ENCODE assay signal across 15 cellular contexts in genomic region chr19:17508558-17508933, GRCh38. TPM values are rescaled to one million over a fixed set of nuclear protein-coding genes. Genes with fewer than 3 reads are reported as not detected.
A peak's percentile ranks its signal among the peaks of the same experiment; 100 is the strongest.
DNase-seq lines count a peak whose midpoint lies in the region; ATAC-seq and TF ChIP-seq lines count a peak whose summit lies in the region.
"Not testable (repeated sequence)": the region's sequence is repeated elsewhere in the genome, so short reads cannot be mapped to it uniquely, and the experiment has no call there.
"Had no signal": no experiment of that assay in that cellular context is flagged by ENCODE, and none has a peak within 500 bp of the region (broad histone marks: within the 10 kb centered on the region; RNA-seq: fewer than 3 reads in every experiment).

No MANE protein-coding gene starts in this region.

- intact Hi-C loops in activated CD8-positive, alpha-beta T cell treated with anti-CD3 and anti-CD28 coated beads for 36 hours (cut with micrococcal nuclease); adrenal gland (cut with DNase I); dorsolateral prefrontal cortex (cut with DNase I); right cardiac atrium (cut with DNase I): not testable (repeated sequence)

- H3K4me1 ChIP-seq in Loucy (ENCODE audit: insufficient read depth, low read length, poor library complexity, severe bottlenecking) = peaks cover 20% of the 10 kb centered on the region
- peaks cover 33% of the 10 kb centered on the region in 2 donors for H3K4me1 ChIP-seq in adrenal gland (replicated peaks in 1 of 2)
- not testable (repeated sequence) for H3K4me1 ChIP-seq in right cardiac atrium (ENCODE audit: control insufficient read depth, insufficient read depth, low read length)
- peaks cover 24% of the 10 kb centered on the region for H3K4me1 ChIP-seq in osteoblast (ENCODE audit: insufficient read depth, low read length)
- H3K4me1 ChIP-seq in subcutaneous abdominal adipose tissue (ENCODE audit: control insufficient read depth in 5 of 5, insufficient read depth in 5 of 5, low read length in 5 of 5) = peaks cover 0 to 64% (median 38%) of the 10 kb centered on the region in 5 donors

- not testable (repeated sequence) for H3K27me3 ChIP-seq in AG04450 (ENCODE audit: control insufficient read depth, insufficient read depth, low read length); Loucy (ENCODE audit: insufficient read depth, low read length, poor library complexity, severe bottlenecking); adrenal gland; dorsolateral prefrontal cortex; right cardiac atrium (ENCODE audit: control insufficient read depth, insufficient read depth); osteoblast (ENCODE audit: insufficient read depth, low read length); subcutaneous abdominal adipose tissue (ENCODE audit: control insufficient read depth in 5 of 5, insufficient read depth in 4 of 5, low read length in 5 of 5)

- peaks cover 25% of the 10 kb centered on the region for H3K36me3 Mint-ChIP-seq in activated CD8-positive, alpha-beta T cell treated with anti-CD3 and anti-CD28 coated beads for 36 hours (ENCODE audit: low read depth)

- H3K4me3 ChIP-seq in AG04450 (ENCODE audit: low read depth, low read length); Loucy (ENCODE audit: low read length, poor library complexity, severe bottlenecking); adrenal gland; right cardiac atrium (ENCODE audit: low read length); subcutaneous abdominal adipose tissue (ENCODE audit: low read depth in 1 of 5, low read length in 5 of 5): not testable (repeated sequence)
- H3K4me3 ChIP-seq in dorsolateral prefrontal cortex (peak overlapping the region in 4 of 59 donors; percentile 3 to 47 (median 28)), osteoblast (ENCODE audit: insufficient read depth, low read length) (peak overlapping the region; percentile 44)

- CTCF ChIA-PET in AG04450 (lab: Charles Lee) = interaction anchor here (1.2 to 3.9 kb wide), 2 partner anchors 12 to 441 kb away, joined by 3 to 16 read pairs; no protein-coding TSS in a partner anchor
- CTCF ChIA-PET in activated CD8-positive, alpha-beta T cell treated with anti-CD3 and anti-CD28 coated beads for 36 hours (lab: Charles Lee) = interaction anchor here (5.7 kb wide), 1 partner anchor 12 kb away, joined by 31 read pairs; no protein-coding TSS in a partner anchor

- H4K20me1 ChIP-seq in Loucy (ENCODE audit: insufficient read depth, low read length, poor library complexity, severe bottlenecking) = peaks cover 17% of the 10 kb centered on the region
- H4K20me1 ChIP-seq in osteoblast (ENCODE audit: insufficient read depth, low read length) = not testable (repeated sequence)

- H3K9me3 Mint-ChIP-seq in activated CD8-positive, alpha-beta T cell treated with anti-CD3 and anti-CD28 coated beads for 36 hours = not testable (repeated sequence)

- H3K27me3 Mint-ChIP-seq in activated CD8-positive, alpha-beta T cell treated with anti-CD3 and anti-CD28 coated beads for 36 hours = not testable (repeated sequence)

- not testable (repeated sequence) for DNase-seq in AG04450 (ENCODE audit: low read depth, low spot score); activated CD8-positive, alpha-beta T cell treated with anti-CD3 and anti-CD28 coated beads for 36 hours; adrenal gland; dorsolateral prefrontal cortex; osteoblast (ENCODE audit: insufficient read length, low spot score, missing footprints)
- peak in 1 of 3 donors; percentile 7 for DNase-seq in right cardiac atrium

- peaks cover 12% of the 10 kb centered on the region; the same call in 1 of the 2 replicates for H3K9me3 ChIP-seq in AG04450 (ENCODE audit: control insufficient read depth, insufficient read depth, low read length)
- not testable (repeated sequence) for H3K9me3 ChIP-seq in Loucy (ENCODE audit: insufficient read depth, low read depth, low read length); adrenal gland (replicated peaks in 1 of 3); right cardiac atrium (ENCODE audit: control insufficient read depth, low read length); osteoblast (ENCODE audit: low read depth, low read length); subcutaneous abdominal adipose tissue (ENCODE audit: control insufficient read depth in 5 of 5, low read length in 5 of 5)

- H3K36me3 ChIP-seq in Loucy (ENCODE audit: insufficient read depth, low read length); adrenal gland (replicated peaks in 1 of 2); osteoblast (ENCODE audit: insufficient read depth, low read length): not testable (repeated sequence)
- H3K36me3 ChIP-seq in subcutaneous abdominal adipose tissue (ENCODE audit: control insufficient read depth in 5 of 5, insufficient read depth in 5 of 5, low read length in 5 of 5) = peaks cover 0 to 19% (median 17%) of the 10 kb centered on the region in 5 donors

- H3K9me2 ChIP-seq in Loucy (replicated peaks; ENCODE audit: low read depth, low read length) = not testable (repeated sequence)

- peak overlapping the region; percentile 76 for H3K27ac Mint-ChIP-seq in activated CD8-positive, alpha-beta T cell treated with anti-CD3 and anti-CD28 coated beads for 36 hours

- 76 to 94% (median 91%) methylated on average over 3 of the region's 3 CpGs for WGBS in adrenal gland, 4 donors
- WGBS in right cardiac atrium = 94% methylated on average over 3 of the region's 3 CpGs

- H3K9ac ChIP-seq in Loucy (ENCODE audit: low read depth, low read length, poor library complexity, severe bottlenecking) = peak overlapping the region; percentile 32
- not testable (repeated sequence) for H3K9ac ChIP-seq in subcutaneous abdominal adipose tissue (ENCODE audit: low read length in 5 of 5)

- POLR2A ChIA-PET in AG04450 (lab: Yijun Ruan, JAX) = not testable (repeated sequence)
- POLR2A ChIA-PET in activated CD8-positive, alpha-beta T cell treated with anti-CD3 and anti-CD28 coated beads for 36 hours (lab: Charles Lee) = interaction anchor here (1.2 kb wide), 1 partner anchor 48 kb away, joined by 5 read pairs; the partner anchor contains the start of gene COLGALT1

- not testable (repeated sequence) for TF ChIP-seq POLR2A in adrenal gland (IDR thresholded peaks at IDR 0.05)

- not testable (repeated sequence) for H3F3A ChIP-seq in Loucy (ENCODE audit: low read depth)

- H3K4me2 ChIP-seq in Loucy (ENCODE audit: low read depth, low read length, poor library complexity, severe bottlenecking) = peak overlapping the region; percentile 26
- H3K4me2 ChIP-seq in osteoblast (ENCODE audit: insufficient read depth, low read length) = peak overlapping the region; percentile 72

- H3K79me2 ChIP-seq in Loucy (ENCODE audit: insufficient read depth, low read length) = peaks cover 45% of the 10 kb centered on the region
- H3K79me2 ChIP-seq in osteoblast (ENCODE audit: insufficient read depth, low read length) = peaks cover 63% of the 10 kb centered on the region

- not testable (repeated sequence) for TF ChIP-seq CTCF in AG04450 (IDR thresholded peaks at IDR 0.05; ENCODE audit: low read depth, low read length); Loucy (conservative IDR thresholded peaks at IDR 0.05; ENCODE audit: low read length); activated CD8-positive, alpha-beta T cell treated with anti-CD3 and anti-CD28 coated beads for 36 hours (IDR thresholded peaks at IDR 0.05); adrenal gland (IDR thresholded peaks at IDR 0.05); dorsolateral prefrontal cortex (IDR thresholded peaks at IDR 0.05 in 54 of 56, conservative IDR thresholded peaks at IDR 0.05 in 2 of 56; ENCODE audit: low read depth in 1 of 56, partially characterized antibody in 56 of 56); osteoblast (IDR thresholded peaks at IDR 0.05; ENCODE audit: extremely low read depth, low read depth, low read length)

- H3K4me3 Mint-ChIP-seq in activated CD8-positive, alpha-beta T cell treated with anti-CD3 and anti-CD28 coated beads for 36 hours = not testable (repeated sequence)

- H3K27ac ChIP-seq in AG04450 (ENCODE audit: low read depth, low read length) (peak overlapping the region; percentile 95), adrenal gland (peak overlapping the region; percentile 76 to 96 (median 87)), dorsolateral prefrontal cortex (peak overlapping the region; percentile 35 to 100 (median 90)), right cardiac atrium (ENCODE audit: low read length) (peak overlapping the region; percentile 56), osteoblast (ENCODE audit: low read depth, low read length) (peak overlapping the region; percentile 87), subcutaneous abdominal adipose tissue (ENCODE audit: low read depth, low read length) (peak overlapping the region; percentile 84)

- ATAC-seq in activated CD8-positive, alpha-beta T cell treated with anti-CD3 and anti-CD28 coated beads for 36 hours; right cardiac atrium: not testable (repeated sequence)

- peaks cover 28% of the 10 kb centered on the region for H3K4me1 Mint-ChIP-seq in activated CD8-positive, alpha-beta T cell treated with anti-CD3 and anti-CD28 coated beads for 36 hours (ENCODE audit: low read depth)

- not testable (repeated sequence) for H2AFZ ChIP-seq in Loucy (ENCODE audit: low read length); osteoblast (ENCODE audit: low read length)

RNA-seq across cellular contexts. Expression of gene PGLS, which starts 2.9 kb away (rescaled TPM):
- polyA plus RNA-seq in AG04450 (2011; rRNA removed) (40.5 and 60.8 TPM in 2 replicates), adrenal gland (100 to 1,000 TPM in 2 of 3 donors, 10 to 100 TPM in 1; 36.1 to 200 (median 134) TPM), right cardiac atrium (33.4 TPM)
- polyA minus RNA-seq in AG04450 (2011; rRNA and poly(A)+ RNA removed) = 59.9 and 79.3 TPM in 2 replicates
- total RNA-seq in activated CD8-positive, alpha-beta T cell treated with anti-CD3 and anti-CD28 coated beads for 36 hours = 10 to 100 TPM; 58.0 to 58.9 TPM
- total RNA-seq in adrenal gland (100 to 1,000 TPM in 7 of 8 donors, 10 to 100 TPM in 1; 80.4 to 181 (median 129) TPM), dorsolateral prefrontal cortex (10 to 100 TPM; 22.9 to 45.0 (median 32.6) TPM), right cardiac atrium (10 to 100 TPM; 28.1 to 32.3 (median 30.1) TPM), osteoblast (84.6 and 98.1 TPM in 2 replicates)

RNA-seq across cellular contexts. Expression of gene SLC27A1, which starts 38.2 kb away (rescaled TPM):
- polyA plus RNA-seq in AG04450 (2011; rRNA removed) (8.3 and 9.4 TPM in 2 replicates), adrenal gland (10 to 100 TPM in 2 of 3 donors, 1 to 10 TPM in 1; 6.8 to 78.8 (median 33.3) TPM), right cardiac atrium (36.8 TPM)
- 6.5 and 7.6 TPM in 2 replicates for polyA minus RNA-seq in AG04450 (2011; rRNA and poly(A)+ RNA removed)
- 1 to 10 TPM; 3.5 to 3.6 TPM for total RNA-seq in activated CD8-positive, alpha-beta T cell treated with anti-CD3 and anti-CD28 coated beads for 36 hours
- total RNA-seq in adrenal gland (100 to 1,000 TPM in 1 of 8 donors, 10 to 100 TPM in 7; 22.1 to 107 (median 56.8) TPM), dorsolateral prefrontal cortex (10 to 100 TPM; 30.6 to 100.0 (median 53.6) TPM), right cardiac atrium (10 to 100 TPM; 28.2 to 63.6 (median 42.9) TPM), osteoblast (47.4 and 64.4 TPM in 2 replicates)

RNA-seq across cellular contexts. Expression of gene COLGALT1, which starts 46.9 kb away (rescaled TPM):
- polyA plus RNA-seq in AG04450 (2011; rRNA removed) = 89.0 and 102 TPM in 2 replicates
- polyA minus RNA-seq in AG04450 (2011; rRNA and poly(A)+ RNA removed) = 191 and 228 TPM in 2 replicates
- 10 to 100 TPM; 62.1 to 64.2 TPM for total RNA-seq in activated CD8-positive, alpha-beta T cell treated with anti-CD3 and anti-CD28 coated beads for 36 hours
- 10 to 100 TPM; 38.3 to 79.1 (median 61.6) TPM for total RNA-seq in adrenal gland
- 10 to 100 TPM; 30.7 to 81.0 (median 39.8) TPM for polyA plus RNA-seq in adrenal gland
- 10 to 100 TPM; 20.9 to 73.4 (median 38.7) TPM for total RNA-seq in dorsolateral prefrontal cortex
- 10 to 100 TPM; 25.1 to 36.3 (median 35.1) TPM for total RNA-seq in right cardiac atrium
- 19.0 TPM for polyA plus RNA-seq in right cardiac atrium
- 106 and 108 TPM in 2 replicates for total RNA-seq in osteoblast

RNA-seq across cellular contexts. Expression of gene NXNL1, which starts 47.8 kb away (rescaled TPM):
- polyA plus RNA-seq in AG04450 (2011; rRNA removed) (not detected in 2 replicates), adrenal gland (1 to 10 TPM in 2 of 3 donors, not detected in 1; 2.6 to 4.8 TPM), right cardiac atrium (0.63 TPM)
- not detected in 2 replicates for polyA minus RNA-seq in AG04450 (2011; rRNA and poly(A)+ RNA removed)
- not detected for total RNA-seq in activated CD8-positive, alpha-beta T cell treated with anti-CD3 and anti-CD28 coated beads for 36 hours
- total RNA-seq in adrenal gland (1 to 10 TPM in 2 of 8 donors, under 1 TPM in 3, not detected in 3; 0.41 to 2.7 (median 0.92) TPM), dorsolateral prefrontal cortex (1 to 10 TPM in 19 of 120 experiments, under 1 TPM in 32, not detected in 69; 0.38 to 3.8 (median 0.88) TPM), right cardiac atrium (under 1 TPM in 2 of 4 donors, not detected in 2; 0.29 to 0.45 TPM), osteoblast (not detected in 2 replicates)
- total RNA-seq: bronchial epithelial cell, H1, left lung, natural killer cell, pancreas, SK-MEL-5, T-cell had no signal
- polyA plus RNA-seq: H1 had no signal

Comparison
In these comparisons a context has a peak if more than half of its experiments do, and no peak if none do; other contexts are left out.
1. RNA of gene SLC27A1, which starts 38.2 kb away (total RNA-seq): 47.4 to 64.4 TPM in osteoblast, 22.1 to 107 TPM in adrenal gland, 30.6 to 100.0 TPM in dorsolateral prefrontal cortex and 28.2 to 63.6 TPM in right cardiac atrium; 3.5 to 3.6 TPM in activated CD8-positive, alpha-beta T cell treated with anti-CD3 and anti-CD28 coated beads for 36 hours; every median in the first group is over 4 times any median in the second.
2. Peak in every context shown above with its lines, with median percentiles within 50 percentile points of each other: H3K27ac ChIP-seq.